Comparison of ENCODE assay signal across 11 cellular contexts in the genomic region with DNA sequence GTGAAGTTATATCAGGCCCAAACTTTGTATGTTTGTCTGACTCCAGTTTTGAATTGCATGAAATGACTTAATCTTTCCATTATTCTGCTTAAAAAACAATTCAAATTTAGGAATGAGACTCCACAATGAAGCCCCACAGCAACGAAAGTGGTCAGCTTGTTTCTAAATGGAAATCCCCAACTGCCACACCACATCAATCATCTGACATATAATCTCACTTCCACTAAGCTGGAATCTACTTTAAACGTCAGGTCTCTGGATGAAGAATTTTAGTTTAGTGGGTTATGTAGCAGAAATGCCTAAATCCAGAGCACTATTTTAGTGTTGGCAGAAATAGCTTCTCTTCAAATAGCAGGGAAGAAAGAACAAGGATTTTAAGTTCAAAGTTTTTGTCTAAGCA. TPM values are rescaled to one million over a fixed set of nuclear protein-coding genes. Genes with fewer than 3 reads are reported as not detected.
DNase-seq lines count a peak whose midpoint lies in the region; ATAC-seq and TF ChIP-seq lines count a peak whose summit lies in the region.
"Had no signal": no experiment of that assay in that cellular context is flagged by ENCODE, and none has a peak within 500 bp of the region (broad histone marks: within the 10 kb centered on the region; RNA-seq: fewer than 3 reads in every experiment).

No MANE protein-coding gene starts in this region.

- ATAC-seq in GM23338 (no peak), foreskin keratinocyte (no peak)
- ATAC-seq: naive thymus-derived CD8-positive, alpha-beta T cell had no signal

- DNase-seq in CD4-positive, alpha-beta memory T cell = no peak
- DNase-seq in GM23338 (ENCODE audit: low spot score) (no peak), nephron progenitor cell (no peak), NCI-H510A (lab: John Stamatoyannopoulos, UW) (no peak), foreskin keratinocyte (no peak), NCI-H774 (lab: John Stamatoyannopoulos, UW) (no peak), SHP77 (lab: John Stamatoyannopoulos, UW) (no peak)
- DNase-seq in activated T-helper 1 cell treated with anti-CD3 and anti-CD28 coated beads, Interleukin-12 subunit alpha, Interleukin-12 subunit beta, Interleukin-2, Interleukin-4 antibody, amounts not matched to agents 30 ng/mL and 10 ng/mL and 1 ng/mL, durations not matched to agents 14 hours and 24 hours and 36 hours (ENCODE audit: low spot score) = no peak
- DNase-seq: activated T-cell treated with anti-CD3 and anti-CD28 coated beads for 4 hours; naive thymus-derived CD8-positive, alpha-beta T cell; NCI-H2171 treated with DMSO at 0.1 percent for 48 hours had no signal

- no peaks in the 10 kb centered on the region for H3K36me3 ChIP-seq in CD4-positive, alpha-beta memory T cell (ENCODE audit: insufficient read depth, low read length)
- no peaks in the 10 kb centered on the region for H3K36me3 ChIP-seq in GM23338 (ENCODE audit: insufficient read depth)

- CTCF ChIA-PET in CD4-positive, alpha-beta memory T cell (lab: Charles Lee; ENCODE audit: partially characterized antibody) = no interaction called here

- peaks cover 24% of the 10 kb centered on the region for H3K79me2 ChIP-seq in GM23338 (replicated peaks; ENCODE audit: insufficient read depth)

- H3K27me3 Mint-ChIP-seq in CD4-positive, alpha-beta memory T cell = no peaks in the 10 kb centered on the region
- H3K27me3 Mint-ChIP-seq in GM23338 (ENCODE audit: insufficient read depth, low read depth, poor library complexity) = peaks cover 7% of the 10 kb centered on the region
- no peaks in the 10 kb centered on the region for H3K27me3 Mint-ChIP-seq in activated T-helper 1 cell treated with anti-CD3 and anti-CD28 coated beads, Interleukin-12 subunit alpha, Interleukin-12 subunit beta, Interleukin-2, Interleukin-4 antibody, amounts not matched to agents 30 ng/mL and 10 ng/mL and 1 ng/mL, durations not matched to agents 14 hours and 24 hours and 36 hours (ENCODE audit: insufficient read depth)
- peaks cover 6% of the 10 kb centered on the region for H3K27me3 Mint-ChIP-seq in nephron progenitor cell (ENCODE audit: low read depth, poor library complexity)
- H3K27me3 Mint-ChIP-seq: naive thymus-derived CD8-positive, alpha-beta T cell had no signal

- no peak overlapping the region for H3K4me3 ChIP-seq in CD4-positive, alpha-beta memory T cell (ENCODE audit: low read length in 2 of 2)
- no peak overlapping the region for H3K4me3 ChIP-seq in GM23338

- no peaks in the 10 kb centered on the region for H3K9me3 Mint-ChIP-seq in CD4-positive, alpha-beta memory T cell
- H3K9me3 Mint-ChIP-seq in GM23338 (no peaks in the 10 kb centered on the region), nephron progenitor cell (no peaks in the 10 kb centered on the region)
- no peaks in the 10 kb centered on the region for H3K9me3 Mint-ChIP-seq in activated T-helper 1 cell treated with anti-CD3 and anti-CD28 coated beads, Interleukin-12 subunit alpha, Interleukin-12 subunit beta, Interleukin-2, Interleukin-4 antibody, amounts not matched to agents 30 ng/mL and 10 ng/mL and 1 ng/mL, durations not matched to agents 14 hours and 24 hours and 36 hours
- H3K9me3 Mint-ChIP-seq: naive thymus-derived CD8-positive, alpha-beta T cell had no signal

- 0 out of 2 replicates have a peak overlapping the region, but pooled peaks have one; percentile 24 for H2AFZ ChIP-seq in GM23338

- POLR2A ChIA-PET in CD4-positive, alpha-beta memory T cell (lab: Charles Lee; ENCODE audit: partially characterized antibody) = interaction anchor here (1.1 kb wide), 1 partner anchor 912 kb away, joined by 3 read pairs; a partner anchor contains a TSS

- TF ChIP-seq CTCF in GM23338 (conservative IDR thresholded peaks at IDR 0.05; ENCODE audit: low read depth in 2 of 2) (no peak), nephron progenitor cell (IDR thresholded peaks at IDR 0.05) (no peak), foreskin keratinocyte (conservative IDR thresholded peaks at IDR 0.05) (no peak)

- intact Hi-C loops in CD4-positive, alpha-beta memory T cell (cut with micrococcal nuclease) = loop anchor here (10.0 kb wide), 2 partner anchors 1430 to 1700 kb away; a partner anchor contains a TSS
- intact Hi-C loops in activated T-helper 1 cell treated with anti-CD3 and anti-CD28 coated beads, Interleukin-12 subunit alpha, Interleukin-12 subunit beta, Interleukin-2, Interleukin-4 antibody, amounts not matched to agents 30 ng/mL and 10 ng/mL and 1 ng/mL, durations not matched to agents 14 hours and 24 hours and 36 hours (cut with micrococcal nuclease) = loop anchor here (1.0 to 10.0 kb wide), 7 partner anchors 54 to 1698 kb away; a partner anchor contains a TSS

- H3K4me3 Mint-ChIP-seq in CD4-positive, alpha-beta memory T cell = peak overlapping the region in 5 of 8 donors; percentile 25 to 96 (median 94)
- H3K4me3 Mint-ChIP-seq in GM23338 = peak overlapping the region; percentile 83; the same call in 1 of the 3 replicates
- peak overlapping the region; percentile 95 for H3K4me3 Mint-ChIP-seq in activated T-helper 1 cell treated with anti-CD3 and anti-CD28 coated beads, Interleukin-12 subunit alpha, Interleukin-12 subunit beta, Interleukin-2, Interleukin-4 antibody, amounts not matched to agents 30 ng/mL and 10 ng/mL and 1 ng/mL, durations not matched to agents 14 hours and 24 hours and 36 hours
- peak overlapping the region; percentile 92 for H3K4me3 Mint-ChIP-seq in nephron progenitor cell

- H3F3A ChIP-seq in GM23338 (replicated peaks; ENCODE audit: low read depth) = no peaks in the 10 kb centered on the region

- H3K36me3 Mint-ChIP-seq in CD4-positive, alpha-beta memory T cell = peaks cover 0 to 11% of the 10 kb centered on the region in 2 donors
- no peaks in the 10 kb centered on the region; the same call in 2 of the 3 replicates for H3K36me3 Mint-ChIP-seq in GM23338 (ENCODE audit: low read depth)
- peaks cover 3% of the 10 kb centered on the region for H3K36me3 Mint-ChIP-seq in activated T-helper 1 cell treated with anti-CD3 and anti-CD28 coated beads, Interleukin-12 subunit alpha, Interleukin-12 subunit beta, Interleukin-2, Interleukin-4 antibody, amounts not matched to agents 30 ng/mL and 10 ng/mL and 1 ng/mL, durations not matched to agents 14 hours and 24 hours and 36 hours (ENCODE audit: low read depth)
- no peaks in the 10 kb centered on the region for H3K36me3 Mint-ChIP-seq in nephron progenitor cell (ENCODE audit: low read depth)
- H3K36me3 Mint-ChIP-seq: naive thymus-derived CD8-positive, alpha-beta T cell had no signal

- peaks cover 15% of the 10 kb centered on the region; the same call in 1 of the 2 replicates for H4K20me1 ChIP-seq in GM23338 (replicated peaks; ENCODE audit: insufficient read depth)

- no peaks in the 10 kb centered on the region for H3K27me3 ChIP-seq in CD4-positive, alpha-beta memory T cell (ENCODE audit: insufficient read depth, low read length)
- peaks cover 7% of the 10 kb centered on the region; the same call in 1 of the 2 replicates for H3K27me3 ChIP-seq in GM23338 (ENCODE audit: insufficient read depth)
- H3K27me3 ChIP-seq in foreskin keratinocyte = no peaks in the 10 kb centered on the region

- H3K9me3 ChIP-seq in CD4-positive, alpha-beta memory T cell (ENCODE audit: control insufficient read depth in 1 of 2, low read length in 2 of 2) = no peaks in the 10 kb centered on the region

- H3K4me1 ChIP-seq in CD4-positive, alpha-beta memory T cell (ENCODE audit: insufficient read depth, low read length) = peaks cover 13% of the 10 kb centered on the region
- H3K4me1 ChIP-seq in GM23338 (ENCODE audit: insufficient read depth) (peaks cover 30% of the 10 kb centered on the region), foreskin keratinocyte (peaks cover 13% of the 10 kb centered on the region)

- no peaks in the 10 kb centered on the region for H3K9me2 ChIP-seq in GM23338 (ENCODE audit: insufficient read depth)

- peak overlapping the region; percentile 85 for H3K4me2 ChIP-seq in GM23338

- H3K4me1 Mint-ChIP-seq in CD4-positive, alpha-beta memory T cell = peaks cover 12 to 22% (median 15%) of the 10 kb centered on the region in 4 donors
- H3K4me1 Mint-ChIP-seq in GM23338 = peaks cover 10% of the 10 kb centered on the region; the same call in 2 of the 3 replicates
- peaks cover 43% of the 10 kb centered on the region for H3K4me1 Mint-ChIP-seq in activated T-helper 1 cell treated with anti-CD3 and anti-CD28 coated beads, Interleukin-12 subunit alpha, Interleukin-12 subunit beta, Interleukin-2, Interleukin-4 antibody, amounts not matched to agents 30 ng/mL and 10 ng/mL and 1 ng/mL, durations not matched to agents 14 hours and 24 hours and 36 hours (ENCODE audit: low read depth)
- H3K4me1 Mint-ChIP-seq in nephron progenitor cell = peaks cover 13% of the 10 kb centered on the region

- peak overlapping the region in 4 of 7 donors; percentile 43 to 96 (median 90) for H3K27ac Mint-ChIP-seq in CD4-positive, alpha-beta memory T cell
- no peak overlapping the region for H3K27ac Mint-ChIP-seq in GM23338
- peak overlapping the region; percentile 96 for H3K27ac Mint-ChIP-seq in activated T-helper 1 cell treated with anti-CD3 and anti-CD28 coated beads, Interleukin-12 subunit alpha, Interleukin-12 subunit beta, Interleukin-2, Interleukin-4 antibody, amounts not matched to agents 30 ng/mL and 10 ng/mL and 1 ng/mL, durations not matched to agents 14 hours and 24 hours and 36 hours
- H3K27ac Mint-ChIP-seq in nephron progenitor cell = peak overlapping the region; percentile 100

- no peak overlapping the region for H3K27ac ChIP-seq in CD4-positive, alpha-beta memory T cell (ENCODE audit: low read depth, low read length)
- no peak overlapping the region for H3K27ac ChIP-seq in GM23338 (ENCODE audit: low read depth)
- H3K27ac ChIP-seq in foreskin keratinocyte = no peak overlapping the region

TF ChIP-seq in GM23338, 12 proteins besides CTCF, POLR2A, EP300 and RAD21 (continues in another document):
- TF ChIP-seq, protein P1, sequence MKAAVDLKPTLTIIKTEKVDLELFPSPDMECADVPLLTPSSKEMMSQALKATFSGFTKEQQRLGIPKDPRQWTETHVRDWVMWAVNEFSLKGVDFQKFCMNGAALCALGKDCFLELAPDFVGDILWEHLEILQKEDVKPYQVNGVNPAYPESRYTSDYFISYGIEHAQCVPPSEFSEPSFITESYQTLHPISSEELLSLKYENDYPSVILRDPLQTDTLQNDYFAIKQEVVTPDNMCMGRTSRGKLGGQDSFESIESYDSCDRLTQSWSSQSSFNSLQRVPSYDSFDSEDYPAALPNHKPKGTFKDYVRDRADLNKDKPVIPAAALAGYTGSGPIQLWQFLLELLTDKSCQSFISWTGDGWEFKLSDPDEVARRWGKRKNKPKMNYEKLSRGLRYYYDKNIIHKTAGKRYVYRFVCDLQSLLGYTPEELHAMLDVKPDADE (IDR thresholded peaks at IDR 0.05) = no peak
- no peak for TF ChIP-seq CREB1 (CRISPR knock-in tag; IDR thresholded peaks at IDR 0.05; ENCODE audit: low read depth)

RNA-seq across cellular contexts. Expression of a gene that starts 1.8 kb away (rescaled TPM):
- total RNA-seq in CD4-positive, alpha-beta memory T cell = 1 to 10 TPM; 9.6 to 9.9 TPM
- 1 to 10 TPM; 1.8 to 2.0 TPM for polyA plus RNA-seq in CD4-positive, alpha-beta memory T cell
- 32.5 and 36.9 TPM in 2 replicates for total RNA-seq in GM23338 (2014; rRNA removed; shearing (Covaris generic))
- polyA plus RNA-seq in GM23338 (2016; fragmentation: Nextera tagmentation; extraction: Ambion mirVana) = 7.1 and 8.2 TPM in 2 replicates
- 21.9 and 23.5 TPM in 2 replicates for total RNA-seq in activated T-helper 1 cell treated with anti-CD3 and anti-CD28 coated beads, Interleukin-12 subunit alpha, Interleukin-12 subunit beta, Interleukin-2, Interleukin-4 antibody, amounts not matched to agents 30 ng/mL and 10 ng/mL and 1 ng/mL, durations not matched to agents 14 hours and 24 hours and 36 hours
- total RNA-seq in foreskin keratinocyte = 27.7 and 29.4 TPM in 2 replicates
- polyA plus RNA-seq in foreskin keratinocyte = 10.4 and 11.1 TPM in 2 replicates
